In genomic region chr5:119073746-119074337, GRCh38 we compare ENCODE assay signal across 8 cellular contexts. TPM values are rescaled to one million over a fixed set of nuclear protein-coding genes. Genes with fewer than 3 reads are reported as not detected.
DNase-seq lines count a peak whose midpoint lies in the region; ATAC-seq and TF ChIP-seq lines count a peak whose summit lies in the region.
"Not testable (repeated sequence)": the region's sequence is repeated elsewhere in the genome, so short reads cannot be mapped to it uniquely, and the experiment has no call there.

No MANE protein-coding gene starts in this region.

- not testable (repeated sequence) for DNase-seq in DND-41; PC-3; activated CD4-positive, alpha-beta T cell treated with anti-CD3 and anti-CD28 coated beads, Interleukin-2, amount 10 ng/mL, durations not matched to agents 24 days and 14 days; activated naive CD4-positive, alpha-beta T cell treated with anti-CD3 and anti-CD28 coated beads for 36 hours; endothelial cell (ENCODE audit: low spot score); natural killer cell treated with Interleukin-12 subunit alpha and Interleukin-12 subunit beta and Interleukin-15 and Interleukin-18, amount 100 ng/mL, for 72 hours (ENCODE audit: low spot score); type B pancreatic cell (ENCODE audit: extremely low spot score, unreplicated experiment)

- H3K9me3 Mint-ChIP-seq in activated CD4-positive, alpha-beta T cell treated with anti-CD3 and anti-CD28 coated beads, Interleukin-2, amount 10 ng/mL, durations not matched to agents 24 days and 14 days; activated naive CD4-positive, alpha-beta T cell treated with anti-CD3 and anti-CD28 coated beads for 36 hours; endothelial cell (ENCODE audit: unreplicated experiment); natural killer cell treated with Interleukin-12 subunit alpha and Interleukin-12 subunit beta and Interleukin-15 and Interleukin-18, amount 100 ng/mL, for 72 hours; type B pancreatic cell: not testable (repeated sequence)

- POLR2A ChIA-PET in PC-3 (lab: Charles Lee; ENCODE audit: unreplicated experiment): not testable (repeated sequence)

- H3K27me3 Mint-ChIP-seq in activated CD4-positive, alpha-beta T cell treated with anti-CD3 and anti-CD28 coated beads, Interleukin-2, amount 10 ng/mL, durations not matched to agents 24 days and 14 days; activated naive CD4-positive, alpha-beta T cell treated with anti-CD3 and anti-CD28 coated beads for 36 hours (ENCODE audit: low read depth); endothelial cell (ENCODE audit: unreplicated experiment); natural killer cell treated with Interleukin-12 subunit alpha and Interleukin-12 subunit beta and Interleukin-15 and Interleukin-18, amount 100 ng/mL, for 72 hours; type B pancreatic cell: not testable (repeated sequence)

- H3K4me3 Mint-ChIP-seq in activated CD4-positive, alpha-beta T cell treated with anti-CD3 and anti-CD28 coated beads, Interleukin-2, amount 10 ng/mL, durations not matched to agents 24 days and 14 days: peak overlapping the region; percentile 59
- H3K4me3 Mint-ChIP-seq in activated naive CD4-positive, alpha-beta T cell treated with anti-CD3 and anti-CD28 coated beads for 36 hours: peak overlapping the region; percentile 5
- H3K4me3 Mint-ChIP-seq in endothelial cell (ENCODE audit: unreplicated experiment) (peak overlapping the region; percentile 19), type B pancreatic cell (peak overlapping the region; percentile 56)
- peak overlapping the region; percentile 73 for H3K4me3 Mint-ChIP-seq in natural killer cell treated with Interleukin-12 subunit alpha and Interleukin-12 subunit beta and Interleukin-15 and Interleukin-18, amount 100 ng/mL, for 72 hours

- not testable (repeated sequence) for H2AFZ ChIP-seq in DND-41 (ENCODE audit: low read depth, low read length); PC-3 (ENCODE audit: low read length)

- H3K9ac ChIP-seq in DND-41 (ENCODE audit: low read depth, low read length); HUES48 (ENCODE audit: low read depth, low read length); PC-3 (ENCODE audit: low read length): not testable (repeated sequence)

- H3K9me3 ChIP-seq in DND-41 (ENCODE audit: insufficient read depth, low read length, severe bottlenecking); HUES48 (ENCODE audit: control insufficient read depth, insufficient read depth, low read length); PC-3 (ENCODE audit: low read length): not testable (repeated sequence)

- not testable (repeated sequence) for H3K9me2 ChIP-seq in PC-3 (replicated peaks; ENCODE audit: low read length)

- not testable (repeated sequence) for H3F3A ChIP-seq in PC-3 (ENCODE audit: low read length, unreplicated experiment)

- peak overlapping the region; percentile 71 for H3K4me2 ChIP-seq in DND-41 (ENCODE audit: insufficient read depth, low read length)
- peak overlapping the region; percentile 96; the same call in 1 of the 2 replicates for H3K4me2 ChIP-seq in PC-3 (ENCODE audit: low read length)

- intact Hi-C loops in PC-3 (cut with micrococcal nuclease): loop anchor here (5.0 kb wide), 1 partner anchor 52 kb away; no protein-coding TSS in a partner anchor
- intact Hi-C loops in activated CD4-positive, alpha-beta T cell treated with anti-CD3 and anti-CD28 coated beads, Interleukin-2, amount 10 ng/mL, durations not matched to agents 24 days and 14 days (cut with micrococcal nuclease): loop anchor here (1.0 to 5.0 kb wide), 2 partner anchors 264 to 283 kb away; partner anchors contain the start of gene TNFAIP8
- intact Hi-C loops in activated naive CD4-positive, alpha-beta T cell treated with anti-CD3 and anti-CD28 coated beads for 36 hours (cut with micrococcal nuclease): not testable (repeated sequence)

- not testable (repeated sequence) for H3K27me3 ChIP-seq in DND-41 (ENCODE audit: insufficient read depth, low read length, poor library complexity); HUES48 (ENCODE audit: control insufficient read depth, insufficient read depth, low read length); PC-3 (ENCODE audit: low read length)

- peaks cover 39% of the 10 kb centered on the region for H3K4me1 Mint-ChIP-seq in activated CD4-positive, alpha-beta T cell treated with anti-CD3 and anti-CD28 coated beads, Interleukin-2, amount 10 ng/mL, durations not matched to agents 24 days and 14 days
- peaks cover 54% of the 10 kb centered on the region for H3K4me1 Mint-ChIP-seq in activated naive CD4-positive, alpha-beta T cell treated with anti-CD3 and anti-CD28 coated beads for 36 hours (ENCODE audit: low read depth)
- peaks cover 15% of the 10 kb centered on the region for H3K4me1 Mint-ChIP-seq in endothelial cell (ENCODE audit: unreplicated experiment)
- H3K4me1 Mint-ChIP-seq in natural killer cell treated with Interleukin-12 subunit alpha and Interleukin-12 subunit beta and Interleukin-15 and Interleukin-18, amount 100 ng/mL, for 72 hours (ENCODE audit: low read depth in 2 of 2): peaks cover 34 to 48% of the 10 kb centered on the region in 2 donors
- peaks cover 26% of the 10 kb centered on the region for H3K4me1 Mint-ChIP-seq in type B pancreatic cell (ENCODE audit: unreplicated experiment)

- H3K27ac Mint-ChIP-seq in activated CD4-positive, alpha-beta T cell treated with anti-CD3 and anti-CD28 coated beads, Interleukin-2, amount 10 ng/mL, durations not matched to agents 24 days and 14 days: peak overlapping the region; percentile 48
- H3K27ac Mint-ChIP-seq in activated naive CD4-positive, alpha-beta T cell treated with anti-CD3 and anti-CD28 coated beads for 36 hours: not testable (repeated sequence)
- H3K27ac Mint-ChIP-seq in endothelial cell (ENCODE audit: unreplicated experiment): peak overlapping the region; percentile 41
- H3K27ac Mint-ChIP-seq in natural killer cell treated with Interleukin-12 subunit alpha and Interleukin-12 subunit beta and Interleukin-15 and Interleukin-18, amount 100 ng/mL, for 72 hours: peak overlapping the region; percentile 48 to 49
- peak overlapping the region; percentile 19 for H3K27ac Mint-ChIP-seq in type B pancreatic cell

- H3K4me1 ChIP-seq in DND-41 (ENCODE audit: insufficient read depth, low read length) (peaks cover 57% of the 10 kb centered on the region), HUES48 (ENCODE audit: control insufficient read depth, insufficient read depth, low read length) (peaks cover 35% of the 10 kb centered on the region), PC-3 (ENCODE audit: insufficient read depth, low read length) (peaks cover 11% of the 10 kb centered on the region)

- H3K79me2 ChIP-seq in DND-41 (ENCODE audit: insufficient read depth, low read length) (peaks cover 85% of the 10 kb centered on the region), PC-3 (ENCODE audit: low read length) (peaks cover 72% of the 10 kb centered on the region)

- H3K36me3 ChIP-seq in DND-41 (ENCODE audit: insufficient read depth, low read length); HUES48 (ENCODE audit: control insufficient read depth, insufficient read depth, low read length); PC-3 (ENCODE audit: low read depth, low read length): not testable (repeated sequence)

- not testable (repeated sequence) for H3K27ac ChIP-seq in DND-41 (ENCODE audit: low read length); PC-3 (ENCODE audit: low read length)
- peak overlapping the region; percentile 16 for H3K27ac ChIP-seq in HUES48 (ENCODE audit: low read depth, low read length)

- not testable (repeated sequence) for TF ChIP-seq CTCF in DND-41 (IDR thresholded peaks at IDR 0.05; ENCODE audit: borderline replicate concordance, extremely low read depth, low read length, poor library complexity, severe bottlenecking); PC-3 (conservative IDR thresholded peaks at IDR 0.05; ENCODE audit: low read depth, low read length); endothelial cell (IDR thresholded peaks at IDR 0.05; ENCODE audit: unreplicated experiment); type B pancreatic cell (conservative IDR thresholded peaks at IDR 0.05)

- not testable (repeated sequence) for H4K20me1 ChIP-seq in DND-41 (ENCODE audit: insufficient read depth, low read length); PC-3 (ENCODE audit: low read length)

- CTCF ChIA-PET in PC-3 (lab: Charles Lee): interaction anchor here (0.6 kb wide), 1 partner anchor 155 kb away, joined by 3 read pairs; no protein-coding TSS in a partner anchor
- CTCF ChIA-PET in activated naive CD4-positive, alpha-beta T cell treated with anti-CD3 and anti-CD28 coated beads for 36 hours (lab: Charles Lee): interaction anchor here (1.0 to 1.6 kb wide), 2 partner anchors 85 to 338 kb away, joined by 6 to 7 read pairs; partner anchors contain the start of gene DTWD2

- not testable (repeated sequence) for BruUV-seq in PC-3 (replicated peaks; lab: Mats Ljungman, UMichigan)

- H3K36me3 Mint-ChIP-seq in activated CD4-positive, alpha-beta T cell treated with anti-CD3 and anti-CD28 coated beads, Interleukin-2, amount 10 ng/mL, durations not matched to agents 24 days and 14 days (ENCODE audit: low read depth); activated naive CD4-positive, alpha-beta T cell treated with anti-CD3 and anti-CD28 coated beads for 36 hours (ENCODE audit: low read depth); endothelial cell (ENCODE audit: low read depth, unreplicated experiment); natural killer cell treated with Interleukin-12 subunit alpha and Interleukin-12 subunit beta and Interleukin-15 and Interleukin-18, amount 100 ng/mL, for 72 hours; type B pancreatic cell: not testable (repeated sequence)

- H3K4me3 ChIP-seq in DND-41 (ENCODE audit: low read depth in 1 of 2, low read length in 2 of 2) (peak overlapping the region in 1 of 2 experiments; percentile 24; a peak in 1 of 4 replicates), HUES48 (ENCODE audit: low read depth, low read length) (peak overlapping the region; percentile 86; the same call in 1 of the 2 replicates)
- not testable (repeated sequence) for H3K4me3 ChIP-seq in PC-3 (ENCODE audit: low read length)

- ATAC-seq in DND-41 (ENCODE audit: insufficient read depth, low read depth); PC-3; natural killer cell treated with Interleukin-12 subunit alpha and Interleukin-12 subunit beta and Interleukin-15 and Interleukin-18, amount 100 ng/mL, for 72 hours: not testable (repeated sequence)

RNA-seq across cellular contexts. Expression of gene DMXL1, which starts 3.0 kb away (rescaled TPM):
- total RNA-seq in PC-3 (2014; rRNA removed) (16.0 and 20.6 TPM in 2 replicates), endothelial cell (ENCODE audit: unreplicated experiment) (24.9 TPM), type B pancreatic cell (ENCODE audit: low replicate concordance) (29.0 and 31.2 TPM in 2 replicates)
- total RNA-seq in activated CD4-positive, alpha-beta T cell treated with anti-CD3 and anti-CD28 coated beads, Interleukin-2, amount 10 ng/mL, durations not matched to agents 24 days and 14 days: 22.4 and 25.6 TPM in 2 replicates
- total RNA-seq in activated naive CD4-positive, alpha-beta T cell treated with anti-CD3 and anti-CD28 coated beads for 36 hours: 10 to 100 TPM; 16.4 to 18.0 TPM
- total RNA-seq in natural killer cell treated with Interleukin-12 subunit alpha and Interleukin-12 subunit beta and Interleukin-15 and Interleukin-18, amount 100 ng/mL, for 72 hours: 10 to 100 TPM; 41.2 to 45.3 TPM

Comparison
In these comparisons a context has a peak if more than half of its experiments do, and no peak if none do; other contexts are left out.
1. H3K4me3 Mint-ChIP-seq: peak in every context shown above with its lines; median percentile 73 in natural killer cell treated with Interleukin-12 subunit alpha and Interleukin-12 subunit beta and Interleukin-15 and Interleukin-18, amount 100 ng/mL, for 72 hours; 59 in activated CD4-positive, alpha-beta T cell treated with anti-CD3 and anti-CD28 coated beads, Interleukin-2, amount 10 ng/mL, durations not matched to agents 24 days and 14 days; 56 in type B pancreatic cell; 19 in endothelial cell; 5 in activated naive CD4-positive, alpha-beta T cell treated with anti-CD3 and anti-CD28 coated beads for 36 hours.